8 cellular contexts compared by ENCODE assay signal in the genomic region with DNA sequence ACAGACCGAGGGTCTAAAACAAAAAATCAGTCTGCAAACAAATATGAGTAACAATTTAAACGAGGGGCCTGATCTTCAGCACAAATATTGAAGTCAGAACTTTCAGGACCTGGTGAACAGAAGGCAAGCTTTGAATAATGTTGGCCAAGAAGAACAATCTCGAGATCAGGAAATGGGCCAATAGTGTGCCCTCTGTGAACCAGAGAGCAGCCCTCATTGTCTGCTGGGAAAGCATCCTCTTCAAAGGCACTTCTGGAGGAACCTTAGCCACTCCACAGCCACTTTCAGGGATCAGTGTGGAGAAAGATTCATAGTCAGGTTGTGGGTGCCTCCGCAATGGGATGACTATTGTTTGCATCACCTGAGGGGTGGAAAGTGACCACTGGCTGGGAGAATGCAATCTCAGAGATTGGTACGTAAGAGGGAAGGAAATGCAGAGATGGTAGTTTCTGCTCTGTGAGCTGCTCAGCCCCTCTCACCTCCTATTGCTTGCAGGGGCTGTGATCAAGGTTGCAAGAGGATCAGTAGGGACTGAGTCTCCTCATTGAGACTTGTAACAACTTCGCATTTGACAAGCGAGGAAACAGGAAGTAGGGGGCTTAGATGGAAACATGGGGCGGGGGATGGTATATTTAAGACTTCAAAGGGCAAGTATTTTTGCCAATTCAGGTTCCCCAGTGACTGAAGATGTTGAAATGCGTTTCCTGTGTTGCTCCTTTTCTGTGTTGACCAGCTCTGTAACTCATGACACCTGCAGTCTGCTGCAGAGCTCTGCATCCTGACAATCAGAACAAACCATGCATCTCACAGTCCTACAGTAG. TPM values are rescaled to one million over a fixed set of nuclear protein-coding genes. Genes with fewer than 3 reads are reported as not detected.
A peak's percentile ranks its signal among the peaks of the same experiment; 100 is the strongest.
DNase-seq lines count a peak whose midpoint lies in the region; ATAC-seq and TF ChIP-seq lines count a peak whose summit lies in the region.

No MANE protein-coding gene starts in this region.

- no peak overlapping the region for H3K4me3 Mint-ChIP-seq in activated CD4-positive, alpha-beta T cell treated with anti-CD3 and anti-CD28 coated beads for 36 hours

- no peaks in the 10 kb centered on the region for H3K36me3 Mint-ChIP-seq in activated CD4-positive, alpha-beta T cell treated with anti-CD3 and anti-CD28 coated beads for 36 hours (ENCODE audit: low read depth)

- CTCF ChIA-PET in activated CD4-positive, alpha-beta T cell treated with anti-CD3 and anti-CD28 coated beads for 36 hours (lab: Charles Lee) = interaction anchor here (1.0 kb wide), 1 partner anchor 13 kb away, joined by 3 read pairs; no protein-coding TSS in a partner anchor

- TF ChIP-seq CTCF in NB4 (IDR thresholded peaks at IDR 0.05; ENCODE audit: low read depth, low read length) = peak; percentile 43
- no peak for TF ChIP-seq CTCF in cardiac fibroblast (IDR thresholded peaks at IDR 0.05; ENCODE audit: low read depth, low read length)
- no peak for TF ChIP-seq CTCF in spleen (IDR thresholded peaks at IDR 0.05 in 8 of 11, conservative IDR thresholded peaks at IDR 0.05 in 3 of 11)

- DNase-seq in activated CD4-positive, alpha-beta T cell treated with anti-CD3 and anti-CD28 coated beads for 36 hours = peak; percentile 10
- DNase-seq in activated CD4-positive, alpha-beta T cell treated with anti-CD3 and anti-CD28 coated beads for 1 hour = no peak
- peak; percentile 98 for DNase-seq in NB4 (ENCODE audit: low read depth)
- DNase-seq in cardiac fibroblast (ENCODE audit: low read depth in 2 of 2) = peak; percentile 43 to 48
- DNase-seq in spleen = no peak
- DNase-seq in GDM1 (lab: John Stamatoyannopoulos, UW) = no peak

- TF ChIP-seq POLR2A in NB4 (IDR thresholded peaks at IDR 0.05; ENCODE audit: extremely low read depth, insufficient read length) (no peak), spleen (IDR thresholded peaks at IDR 0.05) (no peak)

- no peaks in the 10 kb centered on the region for H3K27me3 ChIP-seq in spleen (replicated peaks in 1 of 7)

- H3K27me3 Mint-ChIP-seq in activated CD4-positive, alpha-beta T cell treated with anti-CD3 and anti-CD28 coated beads for 36 hours = no peaks in the 10 kb centered on the region

- H3K27ac Mint-ChIP-seq in activated CD4-positive, alpha-beta T cell treated with anti-CD3 and anti-CD28 coated beads for 36 hours = peak overlapping the region; percentile 51

- intact Hi-C loops in activated CD4-positive, alpha-beta T cell treated with anti-CD3 and anti-CD28 coated beads for 36 hours (cut with DNase I, micrococcal nuclease) = no loop called here
- intact Hi-C loops in spleen (cut with DNase I; ENCODE audit: low total_unique reads) = no loop called here

- peak overlapping the region in 7 of 8 donors; percentile 52 to 88 (median 79) for H3K27ac ChIP-seq in spleen

- peaks cover 0 to 25% (median 14%) of the 10 kb centered on the region in 6 donors for H3K4me1 ChIP-seq in spleen

- H3K4me1 Mint-ChIP-seq in activated CD4-positive, alpha-beta T cell treated with anti-CD3 and anti-CD28 coated beads for 36 hours = peaks cover 24% of the 10 kb centered on the region

- peak overlapping the region; percentile 35 for H3K4me3 ChIP-seq in NB4 (ENCODE audit: low read depth, low read length)
- H3K4me3 ChIP-seq in cardiac fibroblast (replicated peaks in 1 of 2; ENCODE audit: low read depth in 2 of 2, low read length in 2 of 2) = no peak overlapping the region
- H3K4me3 ChIP-seq in spleen = peak overlapping the region in 1 of 8 donors; percentile 28

- no peaks in the 10 kb centered on the region for H3K36me3 ChIP-seq in spleen

- no peaks in the 10 kb centered on the region for H3K9me3 Mint-ChIP-seq in activated CD4-positive, alpha-beta T cell treated with anti-CD3 and anti-CD28 coated beads for 36 hours (ENCODE audit: low read depth)

- POLR2A ChIA-PET in activated CD4-positive, alpha-beta T cell treated with anti-CD3 and anti-CD28 coated beads for 36 hours (lab: Charles Lee) = interaction anchor here (0.5 kb wide), 1 partner anchor 1082 kb away, joined by 5 read pairs; no protein-coding TSS in a partner anchor

- H3K9me3 ChIP-seq in spleen = no peaks in the 10 kb centered on the region

- peak; percentile 72 for ATAC-seq in activated CD4-positive, alpha-beta T cell treated with anti-CD3 and anti-CD28 coated beads for 36 hours
- no peak for ATAC-seq in HG02852 (IDR thresholded peaks at IDR 0.05; ENCODE audit: unreplicated experiment)
- no peak for ATAC-seq in HG03342 (IDR thresholded peaks at IDR 0.05; ENCODE audit: unreplicated experiment)

- WGBS in spleen, 5 donors = 38 to 60% (median 45%) methylated on average over 9 of the region's 9 CpGs

RNA-seq across cellular contexts. Expression of a gene that starts 28.4 kb away (rescaled TPM):
- total RNA-seq in activated CD4-positive, alpha-beta T cell treated with anti-CD3 and anti-CD28 coated beads for 36 hours = 10 to 100 TPM; 40.3 to 48.9 TPM
- total RNA-seq in spleen = 100 to 1,000 TPM in 1 of 7 donors, 10 to 100 TPM in 6; 41.0 to 111 (median 54.5) TPM
- polyA plus RNA-seq in spleen = 10 to 100 TPM; 22.9 to 29.3 (median 26.2) TPM

RNA-seq across cellular contexts. Expression of a gene that starts 58.9 kb away (rescaled TPM):
- total RNA-seq in activated CD4-positive, alpha-beta T cell treated with anti-CD3 and anti-CD28 coated beads for 36 hours = under 1 TPM; 0.67 to 0.69 TPM
- 10 to 100 TPM in 1 of 7 donors, 1 to 10 TPM in 6; 2.2 to 15.1 (median 3.3) TPM for total RNA-seq in spleen
- 1 to 10 TPM in 2 of 3 donors, under 1 TPM in 1; 0.93 to 1.6 (median 1.2) TPM for polyA plus RNA-seq in spleen

Comparison
In these comparisons a context has a peak if more than half of its experiments do, and no peak if none do; other contexts are left out.
1. DNase-seq: peak in activated CD4-positive, alpha-beta T cell treated with anti-CD3 and anti-CD28 coated beads for 36 hours (single experiment), NB4 (single experiment) and cardiac fibroblast (2 of 2); none in activated CD4-positive, alpha-beta T cell treated with anti-CD3 and anti-CD28 coated beads for 1 hour (single experiment), spleen (single experiment) and GDM1 (single experiment).